11 cellular contexts compared by ENCODE assay signal in genomic region chr1:24003331-24003972, GRCh38. TPM values are rescaled to one million over a fixed set of nuclear protein-coding genes. Genes with fewer than 3 reads are reported as not detected.
A peak's percentile ranks its signal among the peaks of the same experiment; 100 is the strongest.
DNase-seq lines count a peak whose midpoint lies in the region; ATAC-seq, FAIRE-seq and TF ChIP-seq lines count a peak whose summit lies in the region.
"Had no signal": no experiment of that assay in that cellular context is flagged by ENCODE, and none has a peak within 500 bp of the region (broad histone marks: within the 10 kb centered on the region; RNA-seq: fewer than 3 reads in every experiment).

No MANE protein-coding gene starts in this region.

- TF ChIP-seq POLR2A in GM12891 (IDR thresholded peaks at IDR 0.05; ENCODE audit: low read depth, low read length), result no peak

- no peaks in the 10 kb centered on the region for H3K27me3 ChIP-seq in bronchial epithelial cell (ENCODE audit: control insufficient read depth, insufficient read depth, low read length)
- H3K27me3 ChIP-seq: gastroesophageal sphincter had no signal

- FAIRE-seq in GM12891 (lab: Jason Lieb, UNC), result peak; percentile 72
- peak; percentile 47 for FAIRE-seq in bronchial epithelial cell (lab: Jason Lieb, UNC)

- DNase-seq in GM12891 (ENCODE audit: insufficient read length, low spot score), result no peak
- DNase-seq in NCI-H1436 treated with DMSO at 0.1 percent for 48 hours (lab: John Stamatoyannopoulos, UW), result peak; percentile 85
- DNase-seq in bronchial epithelial cell (ENCODE audit: low read depth), result peak; percentile 75
- DNase-seq in renal cortical epithelial cell (ENCODE audit: low read depth), result peak; percentile 96
- DNase-seq in stimulated activated CD4-positive, alpha-beta T cell treated with anti-CD3 and anti-CD28 coated beads, Interleukin-2, amount 100 ng/mL, for 48 hours, result no peak
- no peak for DNase-seq in NCI-H2081 (lab: John Stamatoyannopoulos, UW)
- DNase-seq in NCI-H1694 treated with DMSO at 0.1 percent for 48 hours (lab: John Stamatoyannopoulos, UW), result no peak
- DNase-seq: activated naive CD4-positive, alpha-beta T cell treated with anti-CD3 and anti-CD28 coated beads for 36 hours; NCI-H1105 had no signal

- no peaks in the 10 kb centered on the region for H3K36me3 ChIP-seq in bronchial epithelial cell (ENCODE audit: control insufficient read depth, insufficient read depth, low read length)
- H3K36me3 ChIP-seq: gastroesophageal sphincter had no signal

- no peak for ATAC-seq in GM21723 (IDR thresholded peaks at IDR 0.05; ENCODE audit: unreplicated experiment)
- ATAC-seq: gastroesophageal sphincter had no signal

- H3K4me3 ChIP-seq in bronchial epithelial cell (ENCODE audit: low read depth, low read length), result no peak overlapping the region
- H3K4me3 ChIP-seq: gastroesophageal sphincter had no signal

- no peak for TF ChIP-seq CTCF in bronchial epithelial cell (IDR thresholded peaks at IDR 0.05; ENCODE audit: insufficient read depth, low read length, severe bottlenecking)

TF ChIP-seq in GM12891, 5 proteins besides CTCF, POLR2A, EP300 and RAD21:
- TF ChIP-seq SPI1 (IDR thresholded peaks at IDR 0.05; ENCODE audit: low read depth, low read length), result no peak
- no peak for TF ChIP-seq POLR2AphosphoS5 (IDR thresholded peaks at IDR 0.05; ENCODE audit: low read depth, low read length)
- TF ChIP-seq TAF1 (IDR thresholded peaks at IDR 0.05; ENCODE audit: low read depth, low read length), result no peak
- no peak for TF ChIP-seq POU2F2 (IDR thresholded peaks at IDR 0.05; ENCODE audit: low read depth, low read length)
- TF ChIP-seq PAX5 (IDR thresholded peaks at IDR 0.05; ENCODE audit: insufficient read depth, low read length, severe bottlenecking), result no peak

RNA-seq across cellular contexts. Expression of gene SRSF10, which starts 23.3 kb away (rescaled TPM):
- 132 TPM for polyA plus RNA-seq in GM12891 (2012; ENCODE audit: low read depth, missing spikeins)
- total RNA-seq in bronchial epithelial cell (52.1 and 53.4 TPM in 2 replicates), renal cortical epithelial cell (87.5 and 132 TPM in 2 replicates)

RNA-seq across cellular contexts. Expression of gene PNRC2, which starts 43.8 kb away (rescaled TPM):
- polyA plus RNA-seq in GM12891 (2012; ENCODE audit: low read depth, missing spikeins), result 101 TPM
- 87.9 and 89.8 TPM in 2 replicates for total RNA-seq in bronchial epithelial cell
- total RNA-seq in renal cortical epithelial cell, result 212 and 277 TPM in 2 replicates

Comparison
In these comparisons a context has a peak if more than half of its experiments do, and no peak if none do; other contexts are left out.
1. DNase-seq: peak in NCI-H1436 treated with DMSO at 0.1 percent for 48 hours (single experiment), bronchial epithelial cell (single experiment) and renal cortical epithelial cell (single experiment); none in GM12891 (single experiment), stimulated activated CD4-positive, alpha-beta T cell treated with anti-CD3 and anti-CD28 coated beads, Interleukin-2, amount 100 ng/mL, for 48 hours (0 of 2), NCI-H2081 (0 of 2) and NCI-H1694 treated with DMSO at 0.1 percent for 48 hours (single experiment).